ENCODE assay signal across 10 cellular contexts in genomic region chr1:198892065-198892464, GRCh38.
A peak's percentile ranks its signal among the peaks of the same experiment; 100 is the strongest.
DNase-seq lines count a peak whose midpoint lies in the region; ATAC-seq and TF ChIP-seq lines count a peak whose summit lies in the region.
"Had no signal": no experiment of that assay in that cellular context is flagged by ENCODE, and none has a peak within 500 bp of the region (broad histone marks: within the 10 kb centered on the region; RNA-seq: fewer than 3 reads in every experiment).

No MANE protein-coding gene starts in this region.

- H3K4me3 Mint-ChIP-seq in Calu3 (ENCODE audit: low read depth, unreplicated experiment) (no peak overlapping the region), WTC11 (no peak overlapping the region)

- H3K9me3 Mint-ChIP-seq in Calu3 (ENCODE audit: low read depth, unreplicated experiment), result no peaks in the 10 kb centered on the region
- H3K9me3 Mint-ChIP-seq in WTC11, result no peaks in the 10 kb centered on the region

- TF ChIP-seq POLR2A in GM18505 (IDR thresholded peaks at IDR 0.05; ENCODE audit: borderline replicate concordance, extremely low read depth, insufficient read depth, insufficient read length) (no peak), gastroesophageal sphincter (IDR thresholded peaks at IDR 0.05) (no peak)

- H3K4me1 ChIP-seq in gastroesophageal sphincter, result no peaks in the 10 kb centered on the region

- no TSS peak for BruUV-seq in Calu3 (replicated peaks; lab: Mats Ljungman, UMichigan)

- H3K4me3 ChIP-seq in HFF-Myc (replicated peaks; ENCODE audit: low read depth, low read length) (no peak overlapping the region), gastroesophageal sphincter (no peak overlapping the region)

- no peaks in the 10 kb centered on the region for H3K36me3 ChIP-seq in gastroesophageal sphincter

- peaks cover 51% of the 10 kb centered on the region for H3K4me1 Mint-ChIP-seq in Calu3 (ENCODE audit: low read depth, unreplicated experiment)
- peaks cover 8% of the 10 kb centered on the region for H3K4me1 Mint-ChIP-seq in WTC11

- H3K27ac Mint-ChIP-seq in Calu3 (ENCODE audit: unreplicated experiment) (peak overlapping the region; percentile 84), WTC11 (no peak overlapping the region)

- DNase-seq in Calu3 (no peak), HFF-Myc (ENCODE audit: extremely low read depth, low read depth) (peak; percentile 52), WTC11 (ENCODE audit: low spot score) (no peak), islet precursor cell (peak; percentile 56), NCI-H2029 (lab: John Stamatoyannopoulos, UW) (no peak)
- DNase-seq: DMS79 treated with DMSO at 0.1 percent for 48 hours, kidney had no signal

- no peaks in the 10 kb centered on the region for H3K27me3 ChIP-seq in gastroesophageal sphincter

- H3K36me3 Mint-ChIP-seq in Calu3 (ENCODE audit: insufficient read depth, unreplicated experiment) (peaks cover 42% of the 10 kb centered on the region), WTC11 (no peaks in the 10 kb centered on the region)

- WGBS in gastroesophageal sphincter (ENCODE audit: low coverage in 1 of 2), 2 donors, result 62 to 64% methylated on average over 1 of the region's 1 CpG

- intact Hi-C loops in Calu3 (cut with micrococcal nuclease; ENCODE audit: unreplicated experiment), result no loop called here

- TF ChIP-seq CTCF in Calu3 (IDR thresholded peaks at IDR 0.05; ENCODE audit: unreplicated experiment) (no peak), HFF-Myc (IDR thresholded peaks at IDR 0.05; ENCODE audit: low read depth, low read length, missing control alignments) (no peak), WTC11 (IDR thresholded peaks at IDR 0.05) (no peak), gastroesophageal sphincter (IDR thresholded peaks at IDR 0.05) (no peak)

- no peak overlapping the region for H3K27ac ChIP-seq in gastroesophageal sphincter

- CTCF ChIA-PET in Calu3 (lab: Charles Lee), result interaction anchor here (1.2 kb wide), 1 partner anchor 9 kb away, joined by 3 read pairs; no protein-coding TSS in a partner anchor
- CTCF ChIA-PET in WTC11 (lab: Charles Lee), result interaction anchor here (1.4 kb wide), 1 partner anchor 11 kb away, joined by 3 read pairs; no protein-coding TSS in a partner anchor

- H3K27me3 Mint-ChIP-seq in Calu3 (ENCODE audit: unreplicated experiment) (no peaks in the 10 kb centered on the region), WTC11 (ENCODE audit: low read depth) (no peaks in the 10 kb centered on the region)

- TF ChIP-seq EP300 in gastroesophageal sphincter (IDR thresholded peaks at IDR 0.05), result no peak

- POLR2A ChIA-PET in WTC11 (lab: Charles Lee), result no interaction called here

- H3K9me3 ChIP-seq in gastroesophageal sphincter, result no peaks in the 10 kb centered on the region

- ATAC-seq in WTC11 (peak; percentile 44), GM18505 (IDR thresholded peaks at IDR 0.05; ENCODE audit: unreplicated experiment) (no peak), GM18867 (IDR thresholded peaks at IDR 0.05; ENCODE audit: unreplicated experiment) (no peak), gastroesophageal sphincter (no peak)

TF ChIP-seq in WTC11, 78 proteins besides CTCF, POLR2A, EP300 and RAD21:
- TF ChIP-seq ETV6 (CRISPR knock-in tag; IDR thresholded peaks at IDR 0.05), result no peak
- no peak for TF ChIP-seq EMX1 (CRISPR knock-in tag; IDR thresholded peaks at IDR 0.05)
- no peak for TF ChIP-seq TEAD1 (CRISPR knock-in tag; IDR thresholded peaks at IDR 0.05)
- no peak for TF ChIP-seq PRRX2 (CRISPR knock-in tag; IDR thresholded peaks at IDR 0.05)
- TF ChIP-seq GRHL2 (CRISPR knock-in tag; IDR thresholded peaks at IDR 0.05; ENCODE audit: insufficient replicate concordance, severe bottlenecking), result no peak
- no peak for TF ChIP-seq USF1 (CRISPR knock-in tag; IDR thresholded peaks at IDR 0.05)
- TF ChIP-seq MYBL2 (CRISPR knock-in tag; IDR thresholded peaks at IDR 0.05), result no peak
- no peak for TF ChIP-seq E2F5 (CRISPR knock-in tag; IDR thresholded peaks at IDR 0.05)
- no peak for TF ChIP-seq FOXP4 (CRISPR knock-in tag; IDR thresholded peaks at IDR 0.05)

Comparison
In these comparisons a context has a peak if more than half of its experiments do, and no peak if none do; other contexts are left out.
1. DNase-seq: peak in HFF-Myc (single experiment) and islet precursor cell (single experiment); none in Calu3 (single experiment), WTC11 (single experiment) and NCI-H2029 (single experiment).